22 cellular contexts compared by ENCODE assay signal in the genomic region with DNA sequence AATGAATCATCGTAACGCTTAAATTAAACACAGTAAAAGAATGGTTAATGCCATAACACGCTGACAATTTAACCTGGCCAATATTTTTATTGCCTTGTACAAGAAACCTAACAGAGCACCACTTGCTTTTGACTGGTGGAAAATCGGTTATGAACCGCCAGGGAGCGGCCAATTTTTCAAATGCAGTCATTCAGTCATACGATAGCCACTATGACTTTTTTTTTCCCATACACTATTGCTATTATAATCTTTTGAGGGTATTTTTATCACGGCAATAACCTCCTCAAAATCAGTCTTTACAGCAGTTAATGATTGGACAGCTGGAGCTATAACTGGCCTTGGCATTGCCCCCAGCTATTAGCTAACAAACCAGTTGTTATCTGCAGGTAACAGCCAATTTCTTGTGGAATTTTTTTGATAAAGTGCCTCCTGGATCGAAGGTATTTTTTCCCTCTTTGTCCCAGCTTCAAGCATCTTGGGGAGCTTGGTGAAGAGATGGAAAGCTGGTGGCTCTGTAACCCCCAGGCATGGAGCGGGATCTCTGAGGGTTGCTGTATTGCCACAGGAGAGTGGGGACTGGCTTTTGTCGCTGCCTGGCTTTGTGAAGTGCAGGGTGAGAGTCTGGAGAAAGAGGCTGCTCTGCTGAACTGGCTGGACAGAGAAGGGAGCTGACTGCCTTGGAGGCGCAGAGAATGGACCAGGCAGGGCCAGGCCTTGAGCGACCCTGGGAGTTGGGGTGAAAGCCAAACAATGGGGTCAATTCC.
"Had no signal": no experiment of that assay in that cellular context is flagged by ENCODE, and none has a peak within 500 bp of the region (broad histone marks: within the 10 kb centered on the region; RNA-seq: fewer than 3 reads in every experiment).

No MANE protein-coding gene starts in this region.

- H3K9me3 ChIP-seq: colonic mucosa, esophagus muscularis mucosa, gastroesophageal sphincter, heart left ventricle, left ventricle myocardium inferior, lower lobe of right lung, neutrophil, testis, upper lobe of right lung, uterus had no signal

- H3K4me3 ChIP-seq: colonic mucosa, esophagus muscularis mucosa, gastroesophageal sphincter, heart left ventricle, hepatocyte, left ventricle myocardium inferior, lower lobe of right lung, testis, tibial nerve, upper lobe of right lung, uterus had no signal

- DNase-seq: colonic mucosa; effector memory CD4-positive, alpha-beta T cell; foreskin keratinocyte; heart left ventricle; left cardiac atrium; left ventricle myocardium inferior; lower lobe of right lung; natural killer cell; stimulated activated CD4-positive, alpha-beta T cell treated with anti-CD3 and anti-CD28 coated beads, Interleukin-4, amount 100 ng/mL, for 4 hours; stimulated activated naive CD8-positive, alpha-beta T cell treated with anti-CD3 and anti-CD28 coated beads, Interleukin-15, Interleukin-2, amounts not matched to agents 100 U/mL and 50 U/mL, for 24 hours; substantia nigra; testis; upper lobe of right lung; uterus had no signal

- H3K27me3 ChIP-seq: colonic mucosa, foreskin keratinocyte, hepatocyte, neutrophil, testis, tibial nerve, upper lobe of right lung, uterus had no signal

- H3K27ac ChIP-seq: colonic mucosa, esophagus muscularis mucosa, foreskin keratinocyte, gastroesophageal sphincter, heart left ventricle, hepatocyte, left ventricle myocardium inferior, lower lobe of right lung, neutrophil, parathyroid adenoma, testis, tibial nerve, upper lobe of right lung, uterus had no signal

- ATAC-seq: foreskin keratinocyte; gastroesophageal sphincter; heart left ventricle; left cardiac atrium; lower lobe of right lung; natural killer cell; sciatic nerve; stimulated activated memory B cell treated with anti-CD40 and anti-IgM and Interleukin-4, amounts not matched to agents 10 μg/mL and 1 μg/mL and 100 μg/mL, for 72 hours; stimulated activated naive CD8-positive, alpha-beta T cell treated with anti-CD3 and anti-CD28 coated beads, Interleukin-15, Interleukin-2, amounts not matched to agents 100 U/mL and 50 U/mL, for 24 hours; upper lobe of right lung had no signal

- H3K4me1 ChIP-seq: colonic mucosa, esophagus muscularis mucosa, foreskin keratinocyte, gastroesophageal sphincter, heart left ventricle, left ventricle myocardium inferior, lower lobe of right lung, parathyroid adenoma, testis, tibial nerve, upper lobe of right lung, uterus had no signal

- H3K36me3 ChIP-seq: colonic mucosa, esophagus muscularis mucosa, gastroesophageal sphincter, heart left ventricle, left ventricle myocardium inferior, lower lobe of right lung, neutrophil, tibial nerve, upper lobe of right lung, uterus had no signal
